8 cellular contexts compared by ENCODE assay signal in the genomic region with DNA sequence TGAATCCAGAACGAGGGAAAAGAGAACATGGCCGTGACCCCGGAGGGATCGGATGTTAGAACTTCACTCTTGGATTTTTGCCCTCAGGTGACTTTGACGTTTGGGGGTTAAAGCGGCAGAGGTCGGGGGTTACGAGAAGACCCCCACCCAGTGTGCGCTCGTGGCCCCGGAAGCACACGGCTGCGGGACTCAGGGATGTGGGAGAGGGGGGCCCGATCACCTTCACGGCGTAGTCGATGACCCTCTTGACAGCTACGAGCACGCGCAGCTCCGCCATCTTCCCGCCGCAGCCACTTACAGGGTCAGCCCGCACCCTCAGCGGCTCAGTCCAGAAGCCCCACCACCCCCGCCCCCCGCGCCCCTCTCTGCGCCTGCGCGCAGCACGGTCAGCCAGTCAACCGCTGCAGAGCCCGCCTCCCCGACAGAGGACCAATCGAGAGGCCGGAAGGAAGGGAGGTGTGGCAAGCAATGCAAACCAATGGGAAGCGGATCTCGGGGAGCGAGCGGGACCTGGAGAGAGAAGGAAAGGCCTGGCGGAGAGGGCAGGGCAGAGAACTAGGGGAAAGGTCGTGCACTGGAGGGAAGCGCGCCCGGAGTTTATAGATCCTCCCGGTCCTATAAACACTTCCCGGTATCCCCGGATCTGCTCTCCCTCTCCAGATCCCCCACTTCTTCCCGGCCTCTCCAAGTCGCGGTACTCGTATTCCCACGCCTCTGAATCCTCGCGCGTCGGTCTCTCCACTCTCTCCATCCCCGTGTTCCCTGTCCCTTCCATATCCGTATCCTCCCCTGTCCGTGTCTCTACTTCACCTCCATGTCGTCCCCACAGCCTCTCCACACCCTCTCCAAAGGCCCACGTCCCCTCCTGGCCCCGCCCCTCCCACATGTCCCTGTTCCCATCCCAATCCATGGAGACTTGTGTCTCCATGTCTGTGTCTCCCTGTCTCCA. TPM values are rescaled to one million over a fixed set of nuclear protein-coding genes. Genes with fewer than 3 reads are reported as not detected.
DNase-seq lines count a peak whose midpoint lies in the region; ATAC-seq and TF ChIP-seq lines count a peak whose summit lies in the region.

A gene (minus strand): TSS at position 339 of the 949 bp plus-strand sequence. CDS start 62 bp downstream, at position 277.

- no peak within 1 kb of the TSS for H2BK5ac ChIP-seq in H9 (ENCODE audit: insufficient read length, low read length)

- H3K18ac ChIP-seq in H9 (ENCODE audit: insufficient read length, low read depth, low read length), result no peak within 1 kb of the TSS

- peak within 1 kb of the TSS; percentile 92 to 98 (median 97) for H3K27ac Mint-ChIP-seq in H9

- peaks cover 36 to 40% of the 10 kb centered on the region in 2 experiments for H3K4me1 Mint-ChIP-seq in H9

- peaks cover 8% of the 10 kb centered on the region for H3K27me3 Mint-ChIP-seq in H9 (ENCODE audit: low read depth)

- H3K4me3 ChIP-seq in ascending aorta (peak within 1 kb of the TSS; percentile 79 to 82), right cardiac atrium (ENCODE audit: low read length) (peak within 1 kb of the TSS; percentile 78), urinary bladder (ENCODE audit: low read depth, low read length) (peak within 1 kb of the TSS; percentile 77)

- H3K9ac ChIP-seq in H9 (ENCODE audit: extremely low read depth, insufficient read length, low read length), result peak within 1 kb of the TSS; percentile 62

- H2BK120ac ChIP-seq in H9 (ENCODE audit: low read depth, low read length, poor library complexity, severe bottlenecking), result no peak within 1 kb of the TSS

- no peak within 1 kb of the TSS; the same call in 1 of the 2 replicates for H3K14ac ChIP-seq in H9 (ENCODE audit: insufficient read depth, low read length)

- H2BK20ac ChIP-seq in H9 (ENCODE audit: low read depth, low read length, poor library complexity, severe bottlenecking), result no peak within 1 kb of the TSS

- DNase-seq in EH (ENCODE audit: low read depth), result peak; percentile 99
- DNase-seq in H9, result peak; percentile 99
- peak; percentile 82 for DNase-seq in NCI-H1048 (lab: John Stamatoyannopoulos, UW)
- peak; percentile 91 for DNase-seq in T-helper 22 cell (ENCODE audit: low read depth)
- peak; percentile 98 to 99 for DNase-seq in ascending aorta (ENCODE audit: low spot score in 2 of 2)
- peak; percentile 99 for DNase-seq in right cardiac atrium
- peak; percentile 93 for DNase-seq in pulmonary artery endothelial cell (ENCODE audit: low read depth, low spot score)

- H3K23me2 ChIP-seq in H9 (ENCODE audit: insufficient read length, low read depth, low read length, poor library complexity, severe bottlenecking), result peaks cover 21% of the 10 kb centered on the region

- no peaks in the 10 kb centered on the region for H3K36me3 Mint-ChIP-seq in H9 (ENCODE audit: insufficient read depth in 1 of 3, low read depth in 3 of 3)

- no peak within 1 kb of the TSS for H3K23ac ChIP-seq in H9 (ENCODE audit: insufficient read length, low read depth, low read length)

- H3K9me3 ChIP-seq in H9 (ENCODE audit: control insufficient read depth, low read depth, low read length), result no peaks in the 10 kb centered on the region
- no peaks in the 10 kb centered on the region for H3K9me3 ChIP-seq in ascending aorta
- H3K9me3 ChIP-seq in right cardiac atrium (ENCODE audit: control insufficient read depth, low read length), result no peaks in the 10 kb centered on the region

- H3K4me3 Mint-ChIP-seq in H9, result peak within 1 kb of the TSS; percentile 95 to 100

- H3K27ac ChIP-seq in H9 (ENCODE audit: insufficient read length, low read depth, low read length), result no peak within 1 kb of the TSS
- H3K27ac ChIP-seq in ascending aorta, result peak within 1 kb of the TSS; percentile 83 to 94
- H3K27ac ChIP-seq in right cardiac atrium (ENCODE audit: low read length), result peak within 1 kb of the TSS; percentile 97
- H3K27ac ChIP-seq in urinary bladder (ENCODE audit: low read depth), result peak within 1 kb of the TSS; percentile 92

- H3K79me1 ChIP-seq in H9 (ENCODE audit: insufficient read depth, low read depth, low read length, poor library complexity, severe bottlenecking), result no peaks in the 10 kb centered on the region

- no peak within 1 kb of the TSS for H4K8ac ChIP-seq in H9 (replicated peaks; ENCODE audit: insufficient read length, low read depth, low read length)

- ATAC-seq in right cardiac atrium, result peak; percentile 85 to 88

- no peak within 1 kb of the TSS for H2BK12ac ChIP-seq in H9 (ENCODE audit: insufficient read length, low read depth, low read length)

- no peak within 1 kb of the TSS for H4K5ac ChIP-seq in H9 (ENCODE audit: insufficient read length, low read depth, low read length)

- H2AFZ ChIP-seq in H9 (ENCODE audit: low read length), result no peak within 1 kb of the TSS

- H3K56ac ChIP-seq in H9 (ENCODE audit: insufficient read length, low read depth, low read length), result no peak within 1 kb of the TSS

- H3K4me2 ChIP-seq in H9 (ENCODE audit: insufficient read depth, insufficient read length, low read length), result peak within 1 kb of the TSS; percentile 89

- H4K20me1 ChIP-seq in H9 (ENCODE audit: control insufficient read depth, insufficient read depth, insufficient read length), result no peaks in the 10 kb centered on the region

- H3K27me3 ChIP-seq in H9 (ENCODE audit: insufficient read depth, low read length) (no peaks in the 10 kb centered on the region), ascending aorta (no peaks in the 10 kb centered on the region), right cardiac atrium (ENCODE audit: control insufficient read depth, insufficient read depth) (no peaks in the 10 kb centered on the region)

- no peaks in the 10 kb centered on the region for H3K9me3 Mint-ChIP-seq in H9

- TF ChIP-seq CTCF in H9 (conservative IDR thresholded peaks at IDR 0.05) (no peak), ascending aorta (IDR thresholded peaks at IDR 0.05) (no peak)

- no peaks in the 10 kb centered on the region for H3K4me1 ChIP-seq in H9 (ENCODE audit: insufficient read depth, low read length)
- peaks cover 11 to 17% of the 10 kb centered on the region in 2 donors for H3K4me1 ChIP-seq in ascending aorta
- H3K4me1 ChIP-seq in right cardiac atrium (ENCODE audit: control insufficient read depth, insufficient read depth, low read length), result peaks cover 10% of the 10 kb centered on the region
- peaks cover 2% of the 10 kb centered on the region for H3K4me1 ChIP-seq in urinary bladder (ENCODE audit: insufficient read depth)

- no peak within 1 kb of the TSS for H3T11ph ChIP-seq in H9 (ENCODE audit: low read length)

- no peak within 1 kb of the TSS for H3K4ac ChIP-seq in H9 (ENCODE audit: low read depth, low read length)

- H3K36me3 ChIP-seq in ascending aorta (no peaks in the 10 kb centered on the region), urinary bladder (ENCODE audit: insufficient read depth) (no peaks in the 10 kb centered on the region)

- H3K79me2 ChIP-seq in H9 (ENCODE audit: insufficient read depth, low read length), result no peaks in the 10 kb centered on the region

- WGBS in H9 (ENCODE audit: extremely low coverage, insufficient read length, low lambda C conversion rate), result no CpG with 5 or more reads among the region's 64 CpGs
- under 1% methylated on average over 64 of the region's 64 CpGs for WGBS in right cardiac atrium
- under 1% methylated on average over 64 of the region's 64 CpGs for WGBS in urinary bladder

- intact Hi-C loops in ascending aorta (cut with DNase I) (loop anchor here (1.0 to 10.0 kb wide), 8 partner anchors 26 to 982 kb away; a partner anchor contains a TSS), right cardiac atrium (cut with DNase I) (loop anchor here in 1 of 4 donors (1.0 kb wide), 1 partner anchor 27 kb away; no protein-coding TSS in a partner anchor)

- H4K91ac ChIP-seq in H9 (ENCODE audit: insufficient read length, low read depth, low read length), result no peak within 1 kb of the TSS

- H2AK5ac ChIP-seq in H9 (ENCODE audit: insufficient read length, low read length), result no peak within 1 kb of the TSS

- H2BK15ac ChIP-seq in H9 (ENCODE audit: low read depth, low read length), result no peak within 1 kb of the TSS

RNA-seq across cellular contexts. Expression of the gene that starts here (rescaled TPM):
- 44.8 and 49.4 TPM in 2 replicates for total RNA-seq in H9 (2021)
- total RNA-seq in ascending aorta, result 42.5 TPM
- total RNA-seq in right cardiac atrium, result 100 to 1,000 TPM; 240 to 296 (median 258) TPM
- 452 TPM for polyA plus RNA-seq in right cardiac atrium
- 65.6 and 66.1 TPM in 2 replicates for total RNA-seq in pulmonary artery endothelial cell
- 25.1 TPM for total RNA-seq in urinary bladder
- 121 TPM for polyA plus RNA-seq in urinary bladder
